Comparison of ENCODE assay signal across 29 cellular contexts in genomic region chr6:14062345-14063029, GRCh38.
"Had no signal": no experiment of that assay in that cellular context is flagged by ENCODE, and none has a peak within 500 bp of the region (broad histone marks: within the 10 kb centered on the region; RNA-seq: fewer than 3 reads in every experiment).

No MANE protein-coding gene starts in this region.

- H3K27ac ChIP-seq: colonic mucosa, coronary artery, dorsolateral prefrontal cortex, epithelial cell of prostate, esophagus muscularis mucosa, esophagus squamous epithelium, foreskin keratinocyte, gastrocnemius medialis, gastroesophageal sphincter, heart left ventricle, heart right ventricle had no signal

- H3K4me3 Mint-ChIP-seq: dendritic cell treated with granulocyte-macrophage colony-stimulating factor and Interleukin-4, amounts not matched to agents 40 ng/mL and 50 ng/mL, for 4 days; effector memory CD8-positive, alpha-beta T cell; endodermal cell had no signal

- H3K9me3 ChIP-seq: colonic mucosa, esophagus squamous epithelium, gastrocnemius medialis had no signal

- ATAC-seq: effector memory CD8-positive, alpha-beta T cell; esophagus mucosa; foreskin keratinocyte; gastrocnemius medialis; gastroesophageal sphincter; heart left ventricle; heart right ventricle had no signal

- H3K9me3 Mint-ChIP-seq: dendritic cell treated with granulocyte-macrophage colony-stimulating factor and Interleukin-4, amounts not matched to agents 40 ng/mL and 50 ng/mL, for 4 days; effector memory CD8-positive, alpha-beta T cell had no signal

- H3K36me3 ChIP-seq: colonic mucosa, esophagus muscularis mucosa, esophagus squamous epithelium, gastrocnemius medialis, gastroesophageal sphincter, heart left ventricle, heart right ventricle had no signal

- H3K4me1 ChIP-seq: colonic mucosa, esophagus muscularis mucosa, gastrocnemius medialis, gastroesophageal sphincter had no signal

- H3K27ac Mint-ChIP-seq: dendritic cell treated with granulocyte-macrophage colony-stimulating factor and Interleukin-4, amounts not matched to agents 40 ng/mL and 50 ng/mL, for 4 days; effector memory CD8-positive, alpha-beta T cell; endodermal cell had no signal

- H3K4me3 ChIP-seq: colonic mucosa, coronary artery, dorsolateral prefrontal cortex, esophagus muscularis mucosa, esophagus squamous epithelium, gastrocnemius medialis, gastroesophageal sphincter, heart left ventricle, heart right ventricle had no signal

- FAIRE-seq: colon, endometrium, endothelial cell of umbilical vein, frontal cortex had no signal

- H3K27me3 ChIP-seq: colonic mucosa, foreskin keratinocyte had no signal

- DNase-seq: colonic mucosa; cortex of kidney; dermis blood vessel endothelial cell; dorsolateral prefrontal cortex; effector CD4-positive, alpha-beta T cell; effector CD8-positive, alpha-beta T cell; effector memory CD4-positive, alpha-beta T cell; effector memory CD8-positive, alpha-beta T cell; endodermal cell; erythroblast; esophagus squamous epithelium; foreskin fibroblast; foreskin keratinocyte; foreskin melanocyte; gastrocnemius medialis; glutamatergic neuron; head of caudate nucleus; heart left ventricle; heart right ventricle had no signal
